Comparison of ENCODE assay signal across 1 cellular context in genomic region chr17:72726936-72727335, GRCh38.
TF ChIP-seq lines count a peak whose summit lies in the region.

No MANE protein-coding gene starts in this region.

TF ChIP-seq in GM12878, 131 proteins besides CTCF, POLR2A, EP300 and RAD21 (continued from another document and continues in another):
- TF ChIP-seq BRCA1 (IDR thresholded peaks at IDR 0.05; ENCODE audit: low read depth, low read length) (no peak), RCOR1 (conservative IDR thresholded peaks at IDR 0.05; ENCODE audit: low read depth, low read length) (no peak), TCF3 (IDR thresholded peaks at IDR 0.05; ENCODE audit: borderline replicate concordance, insufficient read depth, low read depth, low read length) (no peak), NR2C2 (IDR thresholded peaks at IDR 0.05; ENCODE audit: borderline replicate concordance, control insufficient read depth, insufficient read length, low read depth) (no peak), ZBTB4 (CRISPR knock-in tag; IDR thresholded peaks at IDR 0.05) (no peak; the same call in 1 of the 2 replicates), ZBTB40 (IDR thresholded peaks at IDR 0.05; ENCODE audit: borderline replicate concordance) (peak; percentile 34; the same call in 1 of the 2 replicates), TCF7 (IDR thresholded peaks at IDR 0.05; ENCODE audit: borderline replicate concordance) (no peak), SREBF2 (IDR thresholded peaks at IDR 0.05; ENCODE audit: low read length) (no peak), PAX8 (IDR thresholded peaks at IDR 0.05) (no peak), CREM (IDR thresholded peaks at IDR 0.05; ENCODE audit: low read depth) (0 out of 2 replicates have a peak, but pooled peaks have one; percentile 31), EZH2 (IDR thresholded peaks at IDR 0.05; ENCODE audit: borderline replicate concordance, control insufficient read depth, low read depth, low read length) (no peak), NFIC (IDR thresholded peaks at IDR 0.05; ENCODE audit: low read depth, low read length) (no peak), ASH2L (IDR thresholded peaks at IDR 0.05; ENCODE audit: borderline replicate concordance, low read depth) (no peak), POU2F2 (IDR thresholded peaks at IDR 0.05; ENCODE audit: borderline replicate concordance, low read depth, low read length) (peak; percentile 29; the same call in 1 of the 3 replicates), BCL11A (IDR thresholded peaks at IDR 0.05; ENCODE audit: low read depth, low read length) (no peak), MXI1 (IDR thresholded peaks at IDR 0.05; ENCODE audit: low read depth, low read length) (peak; percentile 77), KAT2A (conservative IDR thresholded peaks at IDR 0.05; ENCODE audit: control insufficient read depth, low read depth, low read length) (no peak), NR2F1 (conservative IDR thresholded peaks at IDR 0.05) (peak; percentile 64; the same call in 1 of the 2 replicates), E4F1 (IDR thresholded peaks at IDR 0.05; ENCODE audit: borderline replicate concordance, partially characterized antibody) (no peak), IRF4 (IDR thresholded peaks at IDR 0.05; ENCODE audit: low read depth, low read length) (0 out of 2 replicates have a peak, but pooled peaks have one; percentile 20), EED (IDR thresholded peaks at IDR 0.05; ENCODE audit: low read depth) (peak; percentile 51; the same call in 1 of the 2 replicates), MTA3 (IDR thresholded peaks at IDR 0.05; ENCODE audit: borderline replicate concordance, low read length) (no peak), RFX5 (IDR thresholded peaks at IDR 0.05; ENCODE audit: low read depth, low read length) (no peak), EGR1 (IDR thresholded peaks at IDR 0.05; ENCODE audit: borderline replicate concordance in 1 of 2, low read depth in 2 of 2, low read length in 2 of 2) (no peak), SP1 (IDR thresholded peaks at IDR 0.05; ENCODE audit: low read depth, low read length) (no peak), CHD1 (IDR thresholded peaks at IDR 0.05; ENCODE audit: low read depth, low read length) (no peak), SUZ12 (IDR thresholded peaks at IDR 0.05; ENCODE audit: unreplicated experiment) (no peak), BMI1 (IDR thresholded peaks at IDR 0.05; ENCODE audit: borderline replicate concordance) (no peak), BACH1 (IDR thresholded peaks at IDR 0.05; ENCODE audit: borderline replicate concordance) (no peak), POLR2AphosphoS2 (IDR thresholded peaks at IDR 0.05; ENCODE audit: low read depth, low read length) (no peak), PAX5 (IDR thresholded peaks at IDR 0.05; ENCODE audit: borderline replicate concordance, low read depth, low read length) (no peak), ESRRA (IDR thresholded peaks at IDR 0.05; ENCODE audit: low read length) (no peak), SIX5 (IDR thresholded peaks at IDR 0.05; ENCODE audit: low read depth, low read length, severe bottlenecking) (no peak), ZNF217 (IDR thresholded peaks at IDR 0.05) (no peak), RELA (IDR thresholded peaks at IDR 0.05; ENCODE audit: borderline replicate concordance, partially characterized antibody) (no peak), CEBPB (IDR thresholded peaks at IDR 0.05; ENCODE audit: borderline replicate concordance in 1 of 2, low read depth in 2 of 2, low read length in 2 of 2) (no peak), PKNOX1 (IDR thresholded peaks at IDR 0.05) (peak; percentile 57; the same call in 1 of the 2 replicates), RUNX3 (IDR thresholded peaks at IDR 0.05; ENCODE audit: low read length) (peak; percentile 61), SMAD1 (IDR thresholded peaks at IDR 0.05; ENCODE audit: low read depth, partially characterized antibody) (no peak), CEBPZ (IDR thresholded peaks at IDR 0.05; ENCODE audit: low read depth, low read length) (no peak), WRNIP1 (IDR thresholded peaks at IDR 0.05; ENCODE audit: borderline replicate concordance, low read depth, low read length) (no peak), MYC (IDR thresholded peaks at IDR 0.05; ENCODE audit: insufficient read depth, insufficient read length, insufficient replicate concordance, low read length, severe bottlenecking) (no peak), YBX1 (IDR thresholded peaks at IDR 0.05) (no peak), HDAC2 (IDR thresholded peaks at IDR 0.05) (no peak), HCFC1 (IDR thresholded peaks at IDR 0.05; ENCODE audit: low read length) (no peak), PBX3 (IDR thresholded peaks at IDR 0.05; ENCODE audit: insufficient replicate concordance, low read depth, low read length) (no peak), ELK1 (IDR thresholded peaks at IDR 0.05; ENCODE audit: low read depth, low read length) (no peak)
- TF ChIP-seq, protein P1, sequence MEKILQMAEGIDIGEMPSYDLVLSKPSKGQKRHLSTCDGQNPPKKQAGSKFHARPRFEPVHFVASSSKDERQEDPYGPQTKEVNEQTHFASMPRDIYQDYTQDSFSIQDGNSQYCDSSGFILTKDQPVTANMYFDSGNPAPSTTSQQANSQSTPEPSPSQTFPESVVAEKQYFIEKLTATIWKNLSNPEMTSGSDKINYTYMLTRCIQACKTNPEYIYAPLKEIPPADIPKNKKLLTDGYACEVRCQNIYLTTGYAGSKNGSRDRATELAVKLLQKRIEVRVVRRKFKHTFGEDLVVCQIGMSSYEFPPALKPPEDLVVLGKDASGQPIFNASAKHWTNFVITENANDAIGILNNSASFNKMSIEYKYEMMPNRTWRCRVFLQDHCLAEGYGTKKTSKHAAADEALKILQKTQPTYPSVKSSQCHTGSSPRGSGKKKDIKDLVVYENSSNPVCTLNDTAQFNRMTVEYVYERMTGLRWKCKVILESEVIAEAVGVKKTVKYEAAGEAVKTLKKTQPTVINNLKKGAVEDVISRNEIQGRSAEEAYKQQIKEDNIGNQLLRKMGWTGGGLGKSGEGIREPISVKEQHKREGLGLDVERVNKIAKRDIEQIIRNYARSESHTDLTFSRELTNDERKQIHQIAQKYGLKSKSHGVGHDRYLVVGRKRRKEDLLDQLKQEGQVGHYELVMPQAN (conservative IDR thresholded peaks at IDR 0.05) = no peak
